9 cellular contexts compared by ENCODE assay signal in the genomic region with DNA sequence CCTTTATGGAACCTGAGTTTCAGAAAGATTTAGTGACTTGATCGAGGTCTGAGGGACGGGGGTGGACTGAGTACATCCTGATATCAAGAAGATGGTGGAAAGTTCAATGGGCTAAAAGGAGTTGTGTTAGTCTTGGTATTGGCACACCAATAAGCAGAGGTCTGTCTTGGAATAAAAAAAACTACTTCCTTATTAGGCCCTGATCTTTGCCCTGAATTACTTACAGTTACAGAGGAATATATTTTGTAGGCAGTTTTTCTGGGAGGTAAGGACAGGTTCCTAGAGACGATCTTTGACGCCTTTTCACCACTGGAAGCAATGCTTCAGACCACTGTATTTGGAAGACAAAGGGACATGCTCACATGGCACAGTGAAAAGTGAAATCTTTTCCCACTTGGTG. TPM values are rescaled to one million over a fixed set of nuclear protein-coding genes. Genes with fewer than 3 reads are reported as not detected.
DNase-seq lines count a peak whose midpoint lies in the region; ATAC-seq and TF ChIP-seq lines count a peak whose summit lies in the region.
"Had no signal": no experiment of that assay in that cellular context is flagged by ENCODE, and none has a peak within 500 bp of the region (broad histone marks: within the 10 kb centered on the region; RNA-seq: fewer than 3 reads in every experiment).

No MANE protein-coding gene starts in this region.

- H3K27me3 ChIP-seq in parathyroid adenoma (ENCODE audit: control insufficient read depth, insufficient read depth, low read length): no peaks in the 10 kb centered on the region

- H3K4me3 Mint-ChIP-seq in effector memory CD8-positive, alpha-beta T cell: peak overlapping the region; percentile 53 to 56
- H3K4me3 Mint-ChIP-seq: activated naive CD4-positive, alpha-beta T cell treated with anti-CD3 and anti-CD28 coated beads, Interleukin-2, amount 10 ng/mL, durations not matched to agents 7 days and 5 days had no signal

- TF ChIP-seq CTCF in parathyroid adenoma (IDR thresholded peaks at IDR 0.05): no peak

- H3K79me2 ChIP-seq in parathyroid adenoma: no peaks in the 10 kb centered on the region

- ATAC-seq in effector memory CD8-positive, alpha-beta T cell (replicated peaks): no peak
- no peak for ATAC-seq in HG03135 (IDR thresholded peaks at IDR 0.05; ENCODE audit: unreplicated experiment)
- no peak for ATAC-seq in GM18868 (IDR thresholded peaks at IDR 0.05; ENCODE audit: unreplicated experiment)
- ATAC-seq in HG02763 (IDR thresholded peaks at IDR 0.05; ENCODE audit: unreplicated experiment): no peak
- no peak for ATAC-seq in HG02678 (IDR thresholded peaks at IDR 0.05; ENCODE audit: unreplicated experiment)

- H3K36me3 Mint-ChIP-seq in effector memory CD8-positive, alpha-beta T cell (ENCODE audit: insufficient read depth): no peaks in the 10 kb centered on the region
- H3K36me3 Mint-ChIP-seq: activated naive CD4-positive, alpha-beta T cell treated with anti-CD3 and anti-CD28 coated beads, Interleukin-2, amount 10 ng/mL, durations not matched to agents 7 days and 5 days had no signal

- H3K27ac ChIP-seq in parathyroid adenoma: no peak overlapping the region

- no peaks in the 10 kb centered on the region for H3K27me3 Mint-ChIP-seq in effector memory CD8-positive, alpha-beta T cell

- H3K36me3 ChIP-seq in parathyroid adenoma (ENCODE audit: control insufficient read depth, insufficient read depth, low read length): no peaks in the 10 kb centered on the region

- DNase-seq in H4 (ENCODE audit: low spot score) (peak; percentile 4), NCI-H69 (lab: John Stamatoyannopoulos, UW) (peak; percentile 46)
- DNase-seq in effector memory CD8-positive, alpha-beta T cell: no peak

- no peaks in the 10 kb centered on the region for H3K9me3 ChIP-seq in parathyroid adenoma (ENCODE audit: control insufficient read depth, low read length)

- H3K9ac ChIP-seq in parathyroid adenoma: no peak overlapping the region

- no peaks in the 10 kb centered on the region for H3K9me3 Mint-ChIP-seq in effector memory CD8-positive, alpha-beta T cell
- H3K9me3 Mint-ChIP-seq: activated naive CD4-positive, alpha-beta T cell treated with anti-CD3 and anti-CD28 coated beads, Interleukin-2, amount 10 ng/mL, durations not matched to agents 7 days and 5 days had no signal

- H3K4me3 ChIP-seq in parathyroid adenoma (ENCODE audit: low read depth, low read length): no peak overlapping the region

- H3K4me1 ChIP-seq in parathyroid adenoma: peaks cover 5% of the 10 kb centered on the region

- no peak overlapping the region for H3K4me2 ChIP-seq in parathyroid adenoma (ENCODE audit: low read length)

- peak overlapping the region; percentile 72 for H2AFZ ChIP-seq in parathyroid adenoma

- H3K27ac Mint-ChIP-seq in effector memory CD8-positive, alpha-beta T cell: no peak overlapping the region
- H3K27ac Mint-ChIP-seq: activated naive CD4-positive, alpha-beta T cell treated with anti-CD3 and anti-CD28 coated beads, Interleukin-2, amount 10 ng/mL, durations not matched to agents 7 days and 5 days had no signal

- no peaks in the 10 kb centered on the region for H3K4me1 Mint-ChIP-seq in effector memory CD8-positive, alpha-beta T cell (ENCODE audit: low read depth in 2 of 2)

RNA-seq across cellular contexts. Expression of a gene that starts 0.7 kb away (rescaled TPM):
- total RNA-seq in H4 (2014; rRNA removed; shearing (Covaris generic)): 1.6 and 2.3 TPM in 2 replicates

Comparison
In these comparisons a context has a peak if more than half of its experiments do, and no peak if none do; other contexts are left out.
1. DNase-seq: peak in H4 (single experiment) and NCI-H69 (single experiment); none in effector memory CD8-positive, alpha-beta T cell (0 of 3).